ENCODE assay signal across 22 cellular contexts in genomic region chr3:65961128-65961527, GRCh38.
"Had no signal": no experiment of that assay in that cellular context is flagged by ENCODE, and none has a peak within 500 bp of the region (broad histone marks: within the 10 kb centered on the region; RNA-seq: fewer than 3 reads in every experiment).

No MANE protein-coding gene starts in this region.

- H3K36me3 ChIP-seq: brain microvascular endothelial cell, neutrophil, tibial artery, uterus had no signal

- ATAC-seq: foreskin keratinocyte; natural killer cell; stimulated activated memory B cell treated with anti-CD40 and anti-IgM and Interleukin-4, amounts not matched to agents 10 μg/mL and 1 μg/mL and 100 μg/mL, for 72 hours had no signal

- H3K36me3 Mint-ChIP-seq: natural killer cell; stimulated activated memory B cell treated with anti-CD40 and anti-IgM and Interleukin-4, amounts not matched to agents 10 μg/mL and 1 μg/mL and 100 μg/mL, for 72 hours had no signal

- H3K9me3 ChIP-seq: neutrophil, tibial artery, uterus had no signal

- DNase-seq: activated CD4-positive, alpha-beta memory T cell treated with anti-CD3 and anti-CD28 coated beads, Interleukin-2, amount 10 ng/mL, durations not matched to agents 7 days and 5 days; activated CD4-positive, alpha-beta T cell treated with anti-CD3 and anti-CD28 coated beads for 48 hours; activated CD4-positive, CD25-positive, alpha-beta regulatory T cell; activated naive CD4-positive, alpha-beta T cell treated with anti-CD3 and anti-CD28 coated beads for 36 hours; activated T-cell treated with anti-CD3 and anti-CD28 coated beads, Interleukin-2, amount 50 U/mL, for 1 hour; anterior cingulate cortex; brain microvascular endothelial cell; central memory CD4-positive, alpha-beta T cell; foreskin keratinocyte; glutamatergic neuron; kidney; mesenchymal stem cell; natural killer cell; stimulated activated CD4-positive, alpha-beta T cell treated with anti-CD3 and anti-CD28 coated beads, Interleukin-4, amount 100 ng/mL, for 4 hours; SW 1271; tibial artery; uterus had no signal

- H3K4me3 ChIP-seq: skin epidermis, tibial artery, uterus had no signal

- H3K27ac Mint-ChIP-seq: activated CD4-positive, alpha-beta memory T cell treated with anti-CD3 and anti-CD28 coated beads, Interleukin-2, amount 10 ng/mL, durations not matched to agents 7 days and 5 days; activated naive CD4-positive, alpha-beta T cell treated with anti-CD3 and anti-CD28 coated beads for 36 hours; activated T-helper 2 cell treated with anti-CD3 and anti-CD28 coated beads, Interferon-gamma antibody, Interleukin-2, Interleukin-4, amounts not matched to agents 10 μg/mL and 5 μg/mL and 100 μg/mL, durations not matched to agents 14 hours and 24 hours and 36 hours; natural killer cell; stimulated activated memory B cell treated with anti-CD40 and anti-IgM and Interleukin-4, amounts not matched to agents 10 μg/mL and 1 μg/mL and 100 μg/mL, for 72 hours had no signal

- H3K4me1 ChIP-seq: parathyroid adenoma, uterus had no signal

- H3K27me3 ChIP-seq: brain microvascular endothelial cell, foreskin keratinocyte, neutrophil, tibial artery, uterus had no signal

- H3K27ac ChIP-seq: foreskin keratinocyte, neutrophil, parathyroid adenoma, skin epidermis, tibial artery, uterus had no signal

- H3K4me1 Mint-ChIP-seq: natural killer cell; stimulated activated memory B cell treated with anti-CD40 and anti-IgM and Interleukin-4, amounts not matched to agents 10 μg/mL and 1 μg/mL and 100 μg/mL, for 72 hours had no signal

- H3K4me3 Mint-ChIP-seq: activated CD4-positive, alpha-beta memory T cell treated with anti-CD3 and anti-CD28 coated beads, Interleukin-2, amount 10 ng/mL, durations not matched to agents 7 days and 5 days; activated naive CD4-positive, alpha-beta T cell treated with anti-CD3 and anti-CD28 coated beads for 36 hours; natural killer cell; stimulated activated memory B cell treated with anti-CD40 and anti-IgM and Interleukin-4, amounts not matched to agents 10 μg/mL and 1 μg/mL and 100 μg/mL, for 72 hours had no signal

- H3K9me3 Mint-ChIP-seq: activated naive CD4-positive, alpha-beta T cell treated with anti-CD3 and anti-CD28 coated beads for 36 hours had no signal

- H3K9ac ChIP-seq: parathyroid adenoma had no signal
